1 cellular context compared by ENCODE assay signal in the genomic region with DNA sequence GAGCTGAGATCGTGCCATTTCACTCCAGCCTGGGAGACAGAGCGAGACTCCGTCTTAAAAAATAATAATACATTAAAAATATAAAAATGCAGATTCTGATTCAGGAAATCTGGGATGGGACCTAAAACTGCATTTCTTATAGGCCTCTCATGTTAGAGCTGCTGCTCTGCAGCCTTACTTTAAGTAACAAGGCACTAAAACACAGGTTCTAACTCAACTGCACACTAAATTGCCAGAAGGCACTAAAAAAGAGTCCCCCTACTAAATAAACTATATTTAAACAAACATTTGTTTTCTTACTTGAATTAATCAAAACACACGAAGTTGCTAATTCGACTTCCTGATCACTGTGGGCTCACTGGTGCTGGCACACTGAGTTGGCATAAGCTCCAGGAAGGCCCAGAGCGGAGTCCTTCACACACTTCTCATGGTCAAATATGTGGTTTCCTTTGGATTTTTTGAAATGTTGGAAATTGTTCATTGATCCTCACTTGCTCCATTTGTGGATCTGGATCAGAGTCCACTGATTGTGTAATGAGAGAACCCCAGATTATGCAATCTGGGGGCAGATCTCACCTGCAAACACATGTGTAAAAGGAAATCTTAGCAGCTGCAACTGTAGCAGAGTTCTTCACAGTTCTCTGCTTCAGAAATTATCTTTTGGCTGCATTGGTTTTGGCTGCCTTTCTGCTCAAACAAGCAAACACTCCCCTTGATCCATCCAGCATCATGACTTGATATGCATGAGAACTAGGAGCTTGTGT.
A peak's percentile ranks its signal among the peaks of the same experiment; 100 is the strongest.
TF ChIP-seq lines count a peak whose summit lies in the region.

No MANE protein-coding gene starts in this region.

TF ChIP-seq in HepG2, 621 proteins besides CTCF, POLR2A, EP300 and RAD21 (continued from another document and continues in another):
- TF ChIP-seq, protein P1, sequence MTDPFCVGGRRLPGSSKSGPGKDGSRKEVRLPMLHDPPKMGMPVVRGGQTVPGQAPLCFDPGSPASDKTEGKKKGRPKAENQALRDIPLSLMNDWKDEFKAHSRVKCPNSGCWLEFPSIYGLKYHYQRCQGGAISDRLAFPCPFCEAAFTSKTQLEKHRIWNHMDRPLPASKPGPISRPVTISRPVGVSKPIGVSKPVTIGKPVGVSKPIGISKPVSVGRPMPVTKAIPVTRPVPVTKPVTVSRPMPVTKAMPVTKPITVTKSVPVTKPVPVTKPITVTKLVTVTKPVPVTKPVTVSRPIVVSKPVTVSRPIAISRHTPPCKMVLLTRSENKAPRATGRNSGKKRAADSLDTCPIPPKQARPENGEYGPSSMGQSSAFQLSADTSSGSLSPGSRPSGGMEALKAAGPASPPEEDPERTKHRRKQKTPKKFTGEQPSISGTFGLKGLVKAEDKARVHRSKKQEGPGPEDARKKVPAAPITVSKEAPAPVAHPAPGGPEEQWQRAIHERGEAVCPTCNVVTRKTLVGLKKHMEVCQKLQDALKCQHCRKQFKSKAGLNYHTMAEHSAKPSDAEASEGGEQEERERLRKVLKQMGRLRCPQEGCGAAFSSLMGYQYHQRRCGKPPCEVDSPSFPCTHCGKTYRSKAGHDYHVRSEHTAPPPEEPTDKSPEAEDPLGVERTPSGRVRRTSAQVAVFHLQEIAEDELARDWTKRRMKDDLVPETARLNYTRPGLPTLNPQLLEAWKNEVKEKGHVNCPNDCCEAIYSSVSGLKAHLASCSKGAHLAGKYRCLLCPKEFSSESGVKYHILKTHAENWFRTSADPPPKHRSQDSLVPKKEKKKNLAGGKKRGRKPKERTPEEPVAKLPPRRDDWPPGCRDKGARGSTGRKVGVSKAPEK (CRISPR knock-in tag; IDR thresholded peaks at IDR 0.05; ENCODE audit: borderline replicate concordance) = 0 out of 2 replicates have a peak, but pooled peaks have one; percentile 62
- TF ChIP-seq, protein P2, sequence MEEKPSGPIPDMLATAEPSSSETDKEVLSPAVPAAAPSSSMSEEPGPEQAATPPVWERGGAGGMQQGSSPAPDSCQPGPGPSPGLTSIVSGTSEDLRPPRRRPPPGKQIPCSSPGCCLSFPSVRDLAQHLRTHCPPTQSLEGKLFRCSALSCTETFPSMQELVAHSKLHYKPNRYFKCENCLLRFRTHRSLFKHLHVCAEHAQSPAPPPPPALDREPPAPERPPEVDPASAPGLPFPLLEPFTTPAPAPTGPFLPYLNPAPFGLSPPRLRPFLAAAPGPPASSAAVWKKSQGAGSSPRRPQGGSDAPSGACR (CRISPR knock-in tag; IDR thresholded peaks at IDR 0.05) = peak; percentile 75; the same call in 1 of the 2 replicates
- peak; percentile 70 for TF ChIP-seq PPARG (CRISPR knock-in tag; conservative IDR thresholded peaks at IDR 0.05)
- 0 out of 2 replicates have a peak, but pooled peaks have one; percentile 40 for TF ChIP-seq ZNF607 (CRISPR knock-in tag; IDR thresholded peaks at IDR 0.05; ENCODE audit: borderline replicate concordance)
- peak; percentile 23; the same call in 1 of the 2 replicates for TF ChIP-seq ZBTB7A (CRISPR knock-in tag; IDR thresholded peaks at IDR 0.05)
- TF ChIP-seq MED8 (CRISPR knock-in tag; IDR thresholded peaks at IDR 0.05; ENCODE audit: insufficient replicate concordance) = peak; percentile 62
- TF ChIP-seq ZNF460 (CRISPR knock-in tag; IDR thresholded peaks at IDR 0.05; ENCODE audit: borderline replicate concordance) = no peak; the same call in 1 of the 2 replicates
- peak; percentile 75; the same call in 1 of the 2 replicates for TF ChIP-seq ZSCAN9 (CRISPR knock-in tag; IDR thresholded peaks at IDR 0.05; ENCODE audit: borderline replicate concordance)
- 0 out of 2 replicates have a peak, but pooled peaks have one; percentile 59 for TF ChIP-seq TOE1 (CRISPR knock-in tag; IDR thresholded peaks at IDR 0.05)
- TF ChIP-seq NONO (IDR thresholded peaks at IDR 0.05) = no peak
- TF ChIP-seq NONO (CRISPR knock-in tag; conservative IDR thresholded peaks at IDR 0.05) = peak; percentile 69
- no peak for TF ChIP-seq SOX6 (IDR thresholded peaks at IDR 0.05)
- peak; percentile 90 for TF ChIP-seq SOX6 (CRISPR knock-in tag; IDR thresholded peaks at IDR 0.05)
- TF ChIP-seq, protein P3, sequence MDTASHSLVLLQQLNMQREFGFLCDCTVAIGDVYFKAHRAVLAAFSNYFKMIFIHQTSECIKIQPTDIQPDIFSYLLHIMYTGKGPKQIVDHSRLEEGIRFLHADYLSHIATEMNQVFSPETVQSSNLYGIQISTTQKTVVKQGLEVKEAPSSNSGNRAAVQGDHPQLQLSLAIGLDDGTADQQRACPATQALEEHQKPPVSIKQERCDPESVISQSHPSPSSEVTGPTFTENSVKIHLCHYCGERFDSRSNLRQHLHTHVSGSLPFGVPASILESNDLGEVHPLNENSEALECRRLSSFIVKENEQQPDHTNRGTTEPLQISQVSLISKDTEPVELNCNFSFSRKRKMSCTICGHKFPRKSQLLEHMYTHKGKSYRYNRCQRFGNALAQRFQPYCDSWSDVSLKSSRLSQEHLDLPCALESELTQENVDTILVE (CRISPR knock-in tag; IDR thresholded peaks at IDR 0.05) = peak; percentile 48
- TF ChIP-seq, protein P4, sequence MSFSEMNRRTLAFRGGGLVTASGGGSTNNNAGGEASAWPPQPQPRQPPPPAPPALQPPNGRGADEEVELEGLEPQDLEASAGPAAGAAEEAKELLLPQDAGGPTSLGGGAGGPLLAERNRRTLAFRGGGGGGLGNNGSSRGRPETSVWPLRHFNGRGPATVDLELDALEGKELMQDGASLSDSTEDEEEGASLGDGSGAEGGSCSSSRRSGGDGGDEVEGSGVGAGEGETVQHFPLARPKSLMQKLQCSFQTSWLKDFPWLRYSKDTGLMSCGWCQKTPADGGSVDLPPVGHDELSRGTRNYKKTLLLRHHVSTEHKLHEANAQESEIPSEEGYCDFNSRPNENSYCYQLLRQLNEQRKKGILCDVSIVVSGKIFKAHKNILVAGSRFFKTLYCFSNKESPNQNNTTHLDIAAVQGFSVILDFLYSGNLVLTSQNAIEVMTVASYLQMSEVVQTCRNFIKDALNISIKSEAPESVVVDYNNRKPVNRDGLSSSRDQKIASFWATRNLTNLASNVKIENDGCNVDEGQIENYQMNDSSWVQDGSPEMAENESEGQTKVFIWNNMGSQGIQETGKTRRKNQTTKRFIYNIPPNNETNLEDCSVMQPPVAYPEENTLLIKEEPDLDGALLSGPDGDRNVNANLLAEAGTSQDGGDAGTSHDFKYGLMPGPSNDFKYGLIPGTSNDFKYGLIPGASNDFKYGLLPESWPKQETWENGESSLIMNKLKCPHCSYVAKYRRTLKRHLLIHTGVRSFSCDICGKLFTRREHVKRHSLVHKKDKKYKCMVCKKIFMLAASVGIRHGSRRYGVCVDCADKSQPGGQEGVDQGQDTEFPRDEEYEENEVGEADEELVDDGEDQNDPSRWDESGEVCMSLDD (CRISPR knock-in tag; IDR thresholded peaks at IDR 0.05; ENCODE audit: borderline replicate concordance) = peak; percentile 98
- no peak for TF ChIP-seq PHF8 (CRISPR knock-in tag; IDR thresholded peaks at IDR 0.05)
- TF ChIP-seq, protein P5, sequence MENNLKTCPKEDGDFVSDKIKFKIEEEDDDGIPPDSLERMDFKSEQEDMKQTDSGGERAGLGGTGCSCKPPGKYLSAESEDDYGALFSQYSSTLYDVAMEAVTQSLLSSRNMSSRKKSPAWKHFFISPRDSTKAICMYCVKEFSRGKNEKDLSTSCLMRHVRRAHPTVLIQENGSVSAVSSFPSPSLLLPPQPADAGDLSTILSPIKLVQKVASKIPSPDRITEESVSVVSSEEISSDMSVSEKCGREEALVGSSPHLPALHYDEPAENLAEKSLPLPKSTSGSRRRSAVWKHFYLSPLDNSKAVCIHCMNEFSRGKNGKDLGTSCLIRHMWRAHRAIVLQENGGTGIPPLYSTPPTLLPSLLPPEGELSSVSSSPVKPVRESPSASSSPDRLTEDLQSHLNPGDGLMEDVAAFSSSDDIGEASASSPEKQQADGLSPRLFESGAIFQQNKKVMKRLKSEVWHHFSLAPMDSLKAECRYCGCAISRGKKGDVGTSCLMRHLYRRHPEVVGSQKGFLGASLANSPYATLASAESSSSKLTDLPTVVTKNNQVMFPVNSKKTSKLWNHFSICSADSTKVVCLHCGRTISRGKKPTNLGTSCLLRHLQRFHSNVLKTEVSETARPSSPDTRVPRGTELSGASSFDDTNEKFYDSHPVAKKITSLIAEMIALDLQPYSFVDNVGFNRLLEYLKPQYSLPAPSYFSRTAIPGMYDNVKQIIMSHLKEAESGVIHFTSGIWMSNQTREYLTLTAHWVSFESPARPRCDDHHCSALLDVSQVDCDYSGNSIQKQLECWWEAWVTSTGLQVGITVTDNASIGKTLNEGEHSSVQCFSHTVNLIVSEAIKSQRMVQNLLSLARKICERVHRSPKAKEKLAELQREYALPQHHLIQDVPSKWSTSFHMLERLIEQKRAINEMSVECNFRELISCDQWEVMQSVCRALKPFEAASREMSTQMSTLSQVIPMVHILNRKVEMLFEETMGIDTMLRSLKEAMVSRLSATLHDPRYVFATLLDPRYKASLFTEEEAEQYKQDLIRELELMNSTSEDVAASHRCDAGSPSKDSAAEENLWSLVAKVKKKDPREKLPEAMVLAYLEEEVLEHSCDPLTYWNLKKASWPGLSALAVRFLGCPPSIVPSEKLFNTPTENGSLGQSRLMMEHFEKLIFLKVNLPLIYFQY (CRISPR knock-in tag; IDR thresholded peaks at IDR 0.05; ENCODE audit: borderline replicate concordance) = peak; percentile 61; the same call in 1 of the 2 replicates
- peak; percentile 72 for TF ChIP-seq THAP11 (CRISPR knock-in tag; IDR thresholded peaks at IDR 0.05)
- peak; percentile 33; the same call in 1 of the 2 replicates for TF ChIP-seq CBX5 (CRISPR knock-in tag; IDR thresholded peaks at IDR 0.05; ENCODE audit: borderline replicate concordance)
- peak; percentile 97 for TF ChIP-seq CEBPG (CRISPR knock-in tag; IDR thresholded peaks at IDR 0.05)
- peak; percentile 83 for TF ChIP-seq ELF3 (CRISPR knock-in tag; IDR thresholded peaks at IDR 0.05)
- peak; percentile 88 for TF ChIP-seq ZMYM2 (CRISPR knock-in tag; IDR thresholded peaks at IDR 0.05)
- peak; percentile 57 for TF ChIP-seq ZNF781 (CRISPR knock-in tag; IDR thresholded peaks at IDR 0.05; ENCODE audit: borderline replicate concordance, not compliant biosample characterization)
- TF ChIP-seq, protein P6, sequence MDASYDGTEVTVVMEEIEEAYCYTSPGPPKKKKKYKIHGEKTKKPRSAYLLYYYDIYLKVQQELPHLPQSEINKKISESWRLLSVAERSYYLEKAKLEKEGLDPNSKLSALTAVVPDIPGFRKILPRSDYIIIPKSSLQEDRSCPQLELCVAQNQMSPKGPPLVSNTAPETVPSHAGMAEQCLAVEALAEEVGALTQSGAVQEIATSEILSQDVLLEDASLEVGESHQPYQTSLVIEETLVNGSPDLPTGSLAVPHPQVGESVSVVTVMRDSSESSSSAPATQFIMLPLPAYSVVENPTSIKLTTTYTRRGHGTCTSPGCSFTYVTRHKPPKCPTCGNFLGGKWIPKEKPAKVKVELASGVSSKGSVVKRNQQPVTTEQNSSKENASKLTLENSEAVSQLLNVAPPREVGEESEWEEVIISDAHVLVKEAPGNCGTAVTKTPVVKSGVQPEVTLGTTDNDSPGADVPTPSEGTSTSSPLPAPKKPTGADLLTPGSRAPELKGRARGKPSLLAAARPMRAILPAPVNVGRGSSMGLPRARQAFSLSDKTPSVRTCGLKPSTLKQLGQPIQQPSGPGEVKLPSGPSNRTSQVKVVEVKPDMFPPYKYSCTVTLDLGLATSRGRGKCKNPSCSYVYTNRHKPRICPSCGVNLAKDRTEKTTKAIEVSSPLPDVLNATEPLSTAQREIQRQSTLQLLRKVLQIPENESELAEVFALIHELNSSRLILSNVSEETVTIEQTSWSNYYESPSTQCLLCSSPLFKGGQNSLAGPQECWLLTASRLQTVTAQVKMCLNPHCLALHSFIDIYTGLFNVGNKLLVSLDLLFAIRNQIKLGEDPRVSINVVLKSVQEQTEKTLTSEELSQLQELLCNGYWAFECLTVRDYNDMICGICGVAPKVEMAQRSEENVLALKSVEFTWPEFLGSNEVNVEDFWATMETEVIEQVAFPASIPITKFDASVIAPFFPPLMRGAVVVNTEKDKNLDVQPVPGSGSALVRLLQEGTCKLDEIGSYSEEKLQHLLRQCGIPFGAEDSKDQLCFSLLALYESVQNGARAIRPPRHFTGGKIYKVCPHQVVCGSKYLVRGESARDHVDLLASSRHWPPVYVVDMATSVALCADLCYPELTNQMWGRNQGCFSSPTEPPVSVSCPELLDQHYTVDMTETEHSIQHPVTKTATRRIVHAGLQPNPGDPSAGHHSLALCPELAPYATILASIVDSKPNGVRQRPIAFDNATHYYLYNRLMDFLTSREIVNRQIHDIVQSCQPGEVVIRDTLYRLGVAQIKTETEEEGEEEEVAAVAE (CRISPR knock-in tag; IDR thresholded peaks at IDR 0.05; ENCODE audit: borderline replicate concordance) = peak; percentile 57; the same call in 1 of the 2 replicates
- TF ChIP-seq TCF12 (IDR thresholded peaks at IDR 0.05) = no peak
- TF ChIP-seq TCF12 (CRISPR knock-in tag; IDR thresholded peaks at IDR 0.05) = 0 out of 2 replicates have a peak, but pooled peaks have one; percentile 20
- TF ChIP-seq KMT2A (CRISPR knock-in tag; IDR thresholded peaks at IDR 0.05) = peak; percentile 76
- 0 out of 2 replicates have a peak, but pooled peaks have one; percentile 42 for TF ChIP-seq TGIF2 (CRISPR knock-in tag; IDR thresholded peaks at IDR 0.05)
- TF ChIP-seq MEF2D (CRISPR knock-in tag; IDR thresholded peaks at IDR 0.05) = peak; percentile 92
- peak; percentile 43 for TF ChIP-seq ATF7 (IDR thresholded peaks at IDR 0.05)
- no peak for TF ChIP-seq ATF7 (CRISPR knock-in tag; IDR thresholded peaks at IDR 0.05)
- peak; percentile 80 for TF ChIP-seq TBX2 (CRISPR knock-in tag; IDR thresholded peaks at IDR 0.05; ENCODE audit: borderline replicate concordance)
- TF ChIP-seq ISL2 (CRISPR knock-in tag; IDR thresholded peaks at IDR 0.05) = peak; percentile 79
- 0 out of 2 replicates have a peak, but pooled peaks have one; percentile 46 for TF ChIP-seq NKX3-1 (CRISPR knock-in tag; IDR thresholded peaks at IDR 0.05)
- TF ChIP-seq, protein P7, sequence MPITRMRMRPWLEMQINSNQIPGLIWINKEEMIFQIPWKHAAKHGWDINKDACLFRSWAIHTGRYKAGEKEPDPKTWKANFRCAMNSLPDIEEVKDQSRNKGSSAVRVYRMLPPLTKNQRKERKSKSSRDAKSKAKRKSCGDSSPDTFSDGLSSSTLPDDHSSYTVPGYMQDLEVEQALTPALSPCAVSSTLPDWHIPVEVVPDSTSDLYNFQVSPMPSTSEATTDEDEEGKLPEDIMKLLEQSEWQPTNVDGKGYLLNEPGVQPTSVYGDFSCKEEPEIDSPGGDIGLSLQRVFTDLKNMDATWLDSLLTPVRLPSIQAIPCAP (CRISPR knock-in tag; IDR thresholded peaks at IDR 0.05; ENCODE audit: low read depth) = no peak
- no peak for TF ChIP-seq IKZF4 (CRISPR knock-in tag; IDR thresholded peaks at IDR 0.05; ENCODE audit: borderline replicate concordance, low read depth, not compliant biosample characterization)
- TF ChIP-seq, protein P8, sequence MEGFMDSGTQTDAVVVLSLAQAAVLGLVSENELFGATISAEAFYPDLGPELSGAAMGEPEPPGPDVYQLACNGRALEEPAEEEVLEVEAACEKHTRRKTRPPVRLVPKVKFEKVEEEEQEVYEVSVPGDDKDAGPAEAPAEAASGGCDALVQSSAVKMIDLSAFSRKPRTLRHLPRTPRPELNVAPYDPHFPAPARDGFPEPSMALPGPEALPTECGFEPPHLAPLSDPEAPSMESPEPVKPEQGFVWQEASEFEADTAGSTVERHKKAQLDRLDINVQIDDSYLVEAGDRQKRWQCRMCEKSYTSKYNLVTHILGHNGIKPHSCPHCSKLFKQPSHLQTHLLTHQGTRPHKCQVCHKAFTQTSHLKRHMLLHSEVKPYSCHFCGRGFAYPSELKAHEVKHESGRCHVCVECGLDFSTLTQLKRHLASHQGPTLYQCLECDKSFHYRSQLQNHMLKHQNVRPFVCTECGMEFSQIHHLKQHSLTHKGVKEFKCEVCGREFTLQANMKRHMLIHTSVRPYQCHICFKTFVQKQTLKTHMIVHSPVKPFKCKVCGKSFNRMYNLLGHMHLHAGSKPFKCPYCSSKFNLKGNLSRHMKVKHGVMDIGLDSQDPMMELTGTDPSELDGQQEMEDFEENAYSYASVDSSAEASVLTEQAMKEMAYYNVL (CRISPR knock-in tag; IDR thresholded peaks at IDR 0.05; ENCODE audit: borderline replicate concordance) = peak; percentile 46; the same call in 1 of the 2 replicates
- TF ChIP-seq TCF7 (IDR thresholded peaks at IDR 0.05; ENCODE audit: low read depth) = peak; percentile 54
- 0 out of 2 replicates have a peak, but pooled peaks have one; percentile 60 for TF ChIP-seq KDM4B (CRISPR knock-in tag; IDR thresholded peaks at IDR 0.05)
